26 cellular contexts compared by ENCODE assay signal in the genomic region with DNA sequence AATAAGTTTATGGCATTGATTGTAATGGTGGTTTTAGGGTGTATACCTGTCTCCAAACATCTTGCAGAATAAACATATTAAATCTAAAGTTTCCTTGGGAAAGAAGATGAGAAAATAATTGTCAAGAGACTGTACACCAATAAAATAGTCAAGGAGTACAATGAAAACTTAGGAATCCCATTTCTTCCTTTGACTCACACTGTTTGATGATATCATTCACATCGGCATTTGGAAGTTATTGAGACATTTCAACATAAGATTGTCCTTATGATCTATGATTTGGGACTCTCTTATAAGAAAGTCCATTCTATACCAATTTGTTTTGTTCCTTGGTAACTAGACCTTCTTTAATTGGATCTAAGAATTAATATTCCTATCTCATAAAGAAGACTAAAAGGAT.
DNase-seq lines count a peak whose midpoint lies in the region; ATAC-seq and TF ChIP-seq lines count a peak whose summit lies in the region.
"Had no signal": no experiment of that assay in that cellular context is flagged by ENCODE, and none has a peak within 500 bp of the region (broad histone marks: within the 10 kb centered on the region; RNA-seq: fewer than 3 reads in every experiment).

No MANE protein-coding gene starts in this region.

- intact Hi-C loops in psoas muscle (cut with DNase I) (no loop called here), adrenal gland (cut with DNase I) (no loop called here), sigmoid colon (cut with DNase I) (no loop called here)

- H3K4me3 ChIP-seq in choroid plexus epithelial cell (ENCODE audit: low read depth, low read length) (no peak overlapping the region), psoas muscle (no peak overlapping the region), adrenal gland (no peak overlapping the region), sigmoid colon (no peak overlapping the region)
- H3K4me3 ChIP-seq: esophagus squamous epithelium, heart right ventricle, lower lobe of right lung, Peyer's patch, vagina had no signal

- H3K27ac ChIP-seq in psoas muscle, result peak overlapping the region; percentile 25
- H3K27ac ChIP-seq in adrenal gland, result no peak overlapping the region
- no peak overlapping the region for H3K27ac ChIP-seq in sigmoid colon
- H3K27ac ChIP-seq: esophagus squamous epithelium, heart right ventricle, lower lobe of right lung, Peyer's patch, vagina had no signal

- H3K27me3 ChIP-seq in psoas muscle (ENCODE audit: insufficient read depth in 3 of 3, low read length in 2 of 3) (no peaks in the 10 kb centered on the region), adrenal gland (no peaks in the 10 kb centered on the region), sigmoid colon (no peaks in the 10 kb centered on the region)
- H3K27me3 ChIP-seq: esophagus squamous epithelium, heart right ventricle, Peyer's patch, vagina had no signal

- no peaks in the 10 kb centered on the region for H3K36me3 ChIP-seq in psoas muscle (ENCODE audit: insufficient read depth in 1 of 2, low read depth in 1 of 2)
- no peaks in the 10 kb centered on the region for H3K36me3 ChIP-seq in adrenal gland (replicated peaks in 1 of 2)
- H3K36me3 ChIP-seq in sigmoid colon, result no peaks in the 10 kb centered on the region
- H3K36me3 ChIP-seq: esophagus squamous epithelium, lower lobe of right lung, Peyer's patch, vagina had no signal

- H3K4me1 ChIP-seq in psoas muscle (peaks cover 20% of the 10 kb centered on the region), adrenal gland (replicated peaks in 1 of 2) (peaks cover 0 to 7% of the 10 kb centered on the region in 2 donors), sigmoid colon (peaks cover 0 to 50% (median 24%) of the 10 kb centered on the region in 4 donors)
- H3K4me1 ChIP-seq: lower lobe of right lung, Peyer's patch had no signal

- H3K9me3 ChIP-seq in psoas muscle (no peaks in the 10 kb centered on the region), adrenal gland (replicated peaks in 1 of 3) (no peaks in the 10 kb centered on the region), sigmoid colon (no peaks in the 10 kb centered on the region)
- H3K9me3 ChIP-seq: esophagus squamous epithelium, heart right ventricle, lower lobe of right lung, Peyer's patch, vagina had no signal

- WGBS in psoas muscle, 3 donors, result 87 to 92% (median 92%) methylated on average over 1 of the region's 1 CpG
- 70 to 90% (median 74%) methylated on average over 1 of the region's 1 CpG for WGBS in adrenal gland, 4 donors
- WGBS in sigmoid colon, 2 donors, result 91 to 92% methylated on average over 1 of the region's 1 CpG

- no peak for ATAC-seq in psoas muscle
- ATAC-seq: effector memory CD8-positive, alpha-beta T cell; heart right ventricle; lower lobe of right lung; WTC11 had no signal

- TF ChIP-seq CTCF in choroid plexus epithelial cell (conservative IDR thresholded peaks at IDR 0.05; ENCODE audit: low read depth, low read length), result no peak
- no peak for TF ChIP-seq CTCF in psoas muscle (IDR thresholded peaks at IDR 0.05)
- no peak for TF ChIP-seq CTCF in adrenal gland (IDR thresholded peaks at IDR 0.05)
- no peak for TF ChIP-seq CTCF in sigmoid colon (IDR thresholded peaks at IDR 0.05)

- TF ChIP-seq EP300 in sigmoid colon (IDR thresholded peaks at IDR 0.05), result no peak

- TF ChIP-seq POLR2A in adrenal gland (IDR thresholded peaks at IDR 0.05), result no peak
- no peak for TF ChIP-seq POLR2A in sigmoid colon (IDR thresholded peaks at IDR 0.05)

- DNase-seq in AG20443 (ENCODE audit: low spot score), result peak; percentile 48
- peak; percentile 54 for DNase-seq in HT1080 (ENCODE audit: low read depth)
- peak; percentile 61 for DNase-seq in choroid plexus epithelial cell (ENCODE audit: low read depth)
- DNase-seq in psoas muscle, result no peak
- no peak for DNase-seq in adrenal gland
- no peak for DNase-seq in GOT3 (lab: John Stamatoyannopoulos, UW)
- DNase-seq in activated naive CD4-positive, alpha-beta T cell treated with Interleukin-2 at 50 U/mL for 16 hours, result no peak
- no peak for DNase-seq in sigmoid colon
- DNase-seq: activated CD4-positive, alpha-beta T cell treated with anti-CD3 and anti-CD28 coated beads, Interleukin-2, amount 50 U/mL, for 48 hours; activated gamma-delta T cell treated with Interleukin-2 at 50 U/mL for 16 hours; CD4-positive, alpha-beta memory T cell; effector memory CD8-positive, alpha-beta T cell; esophagus squamous epithelium; H9; heart right ventricle; immature natural killer cell; Karpas-422; lower lobe of right lung; NCI-H1092 treated with DMSO at 0.1 percent for 48 hours; NCI-H2081; NCI-H510A; Peyer's patch; retina; T-helper 2 cell had no signal

Comparison
In these comparisons a context has a peak if more than half of its experiments do, and no peak if none do; other contexts are left out.
1. DNase-seq: peak in AG20443 (single experiment), HT1080 (single experiment) and choroid plexus epithelial cell (single experiment); none in psoas muscle (0 of 2), adrenal gland (0 of 7), GOT3 (single experiment), activated naive CD4-positive, alpha-beta T cell treated with Interleukin-2 at 50 U/mL for 16 hours (single experiment) and sigmoid colon (single experiment).